In the genomic region with DNA sequence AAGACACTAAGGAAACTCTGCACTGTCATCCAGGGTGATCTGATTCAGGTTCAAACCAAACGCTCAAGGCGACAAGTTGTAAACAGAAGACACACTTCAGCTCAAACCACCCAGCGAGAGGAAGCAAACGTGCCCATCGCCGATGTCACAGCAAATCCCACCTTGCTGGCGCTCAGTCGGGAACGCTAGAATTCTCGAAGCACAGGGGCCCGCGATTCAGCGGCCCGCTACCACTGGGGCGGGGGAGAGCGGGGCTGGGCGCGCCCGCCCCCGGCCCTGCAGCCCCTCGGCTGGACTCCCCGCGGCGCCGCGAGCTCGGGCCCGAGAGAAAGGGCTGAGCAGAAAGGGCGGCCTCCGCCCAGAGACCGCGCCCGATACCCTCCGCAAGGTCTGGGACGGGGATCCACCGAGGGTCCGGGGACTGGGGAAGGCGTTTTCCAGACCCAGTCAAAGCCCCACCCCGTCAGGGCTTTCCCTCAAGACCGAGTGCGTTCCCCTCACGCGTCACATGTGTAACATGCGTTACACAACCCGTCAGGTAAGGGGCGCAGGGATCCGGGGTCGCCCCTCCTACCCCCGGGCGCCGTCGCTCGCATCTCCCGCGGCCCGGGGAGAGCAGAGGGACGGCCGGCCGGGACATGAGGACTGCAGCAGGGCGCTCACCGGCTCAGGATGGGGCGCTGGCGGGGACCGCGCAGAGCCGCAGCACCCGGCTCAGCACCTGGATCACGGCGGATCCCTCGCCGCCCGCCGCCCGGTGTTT, we compare ENCODE assay signal across 8 cellular contexts. TPM values are rescaled to one million over a fixed set of nuclear protein-coding genes. Genes with fewer than 3 reads are reported as not detected.
DNase-seq lines count a peak whose midpoint lies in the region; ATAC-seq and TF ChIP-seq lines count a peak whose summit lies in the region.

No MANE protein-coding gene starts in this region.

- peak overlapping the region; percentile 93 for H3K27ac ChIP-seq in CD8-positive, alpha-beta memory T cell (ENCODE audit: low read depth, low read length)
- H3K27ac ChIP-seq in HL-60 (replicated peaks), result peak overlapping the region; percentile 96

- DNase-seq in CD8-positive, alpha-beta memory T cell, result peak in 4 of 5 donors; percentile 55 to 77 (median 75)
- peak; percentile 42 to 60 for DNase-seq in HL-60 (ENCODE audit: low read depth in 1 of 2, low spot score in 1 of 2)
- DNase-seq in T-helper 22 cell (ENCODE audit: low read depth), result peak; percentile 72
- peak; percentile 30 for DNase-seq in inferior parietal cortex (ENCODE audit: extremely low spot score)
- DNase-seq in stimulated activated CD4-positive, alpha-beta T cell treated with anti-CD3 and anti-CD28 coated beads, Interleukin-1b, Interleukin-23, amount 100 ng/mL, for 1 hour (ENCODE audit: low read depth in 2 of 2), result peak; percentile 15 to 17
- DNase-seq in 8988T, result no peak

- no peaks in the 10 kb centered on the region for H3K36me3 ChIP-seq in CD8-positive, alpha-beta memory T cell (ENCODE audit: insufficient read depth, low read length)

- ATAC-seq in GM19468 (IDR thresholded peaks at IDR 0.05; ENCODE audit: extremely low read depth, unreplicated experiment), result peak; percentile 28

- peaks cover 0 to 5% (median 2%) of the 10 kb centered on the region in 3 donors for H3K36me3 Mint-ChIP-seq in CD8-positive, alpha-beta memory T cell
- no peaks in the 10 kb centered on the region for H3K36me3 Mint-ChIP-seq in brain

- peak overlapping the region; percentile 95 to 99 (median 98) for H3K27ac Mint-ChIP-seq in CD8-positive, alpha-beta memory T cell
- peak overlapping the region; percentile 90 to 97 (median 94) for H3K27ac Mint-ChIP-seq in brain

- H3K4me3 Mint-ChIP-seq in CD8-positive, alpha-beta memory T cell, result peak overlapping the region; percentile 92 to 97 (median 96)
- peak overlapping the region; percentile 92 to 97 (median 94) for H3K4me3 Mint-ChIP-seq in brain

- H3K4me1 Mint-ChIP-seq in CD8-positive, alpha-beta memory T cell, result peaks cover 33 to 60% (median 55%) of the 10 kb centered on the region in 3 donors
- peaks cover 56% of the 10 kb centered on the region for H3K4me1 Mint-ChIP-seq in brain

- H3K4me1 ChIP-seq in CD8-positive, alpha-beta memory T cell (ENCODE audit: insufficient read depth, low read length), result peaks cover 18% of the 10 kb centered on the region

- no peaks in the 10 kb centered on the region for H3K9me3 ChIP-seq in CD8-positive, alpha-beta memory T cell (ENCODE audit: low read length)

- POLR2A ChIA-PET in CD8-positive, alpha-beta memory T cell (lab: Charles Lee), result interaction anchor here (0.6 to 3.1 kb wide), 6 partner anchors 18 to 199 kb away, joined by 3 to 24 read pairs (median 4); partner anchors contain the start of gene NAA35

- H3K4me3 ChIP-seq in CD8-positive, alpha-beta memory T cell (ENCODE audit: low read length), result peak overlapping the region; percentile 84
- H3K4me3 ChIP-seq in HL-60 (replicated peaks; ENCODE audit: insufficient read depth, low read length), result peak overlapping the region; percentile 86

- H3K9me3 Mint-ChIP-seq in CD8-positive, alpha-beta memory T cell, result no peaks in the 10 kb centered on the region
- H3K9me3 Mint-ChIP-seq in brain, result no peaks in the 10 kb centered on the region

- H3K27me3 Mint-ChIP-seq in CD8-positive, alpha-beta memory T cell, result no peaks in the 10 kb centered on the region
- peaks cover 4% of the 10 kb centered on the region for H3K27me3 Mint-ChIP-seq in brain

- no peaks in the 10 kb centered on the region for H3K27me3 ChIP-seq in CD8-positive, alpha-beta memory T cell (ENCODE audit: insufficient read depth, low read length, poor library complexity, severe bottlenecking)
- no peaks in the 10 kb centered on the region for H3K27me3 ChIP-seq in HL-60 (ENCODE audit: insufficient read depth, poor library complexity, severe bottlenecking)

- CTCF ChIA-PET in CD8-positive, alpha-beta memory T cell (lab: Charles Lee), result interaction anchor here (3.0 to 3.7 kb wide), 2 partner anchors 17 to 43 kb away, joined by 15 to 18 read pairs; no protein-coding TSS in a partner anchor

- no peak for TF ChIP-seq CTCF in HL-60 (IDR thresholded peaks at IDR 0.05; ENCODE audit: insufficient read depth, low read length)
- TF ChIP-seq CTCF in brain (conservative IDR thresholded peaks at IDR 0.05), result peak in 1 of 2 experiments; percentile 12

RNA-seq across cellular contexts. Expression of gene AGTPBP1, which starts 0.5 kb away (rescaled TPM):
- 10 to 100 TPM; 27.5 to 30.2 TPM for total RNA-seq in CD8-positive, alpha-beta memory T cell
- 35.5 TPM for polyA plus RNA-seq in CD8-positive, alpha-beta memory T cell
- 16.8 TPM for polyA plus RNA-seq in brain (ENCODE audit: insufficient read depth, low read depth, low replicate concordance)
